18 cellular contexts compared by ENCODE assay signal in the genomic region with DNA sequence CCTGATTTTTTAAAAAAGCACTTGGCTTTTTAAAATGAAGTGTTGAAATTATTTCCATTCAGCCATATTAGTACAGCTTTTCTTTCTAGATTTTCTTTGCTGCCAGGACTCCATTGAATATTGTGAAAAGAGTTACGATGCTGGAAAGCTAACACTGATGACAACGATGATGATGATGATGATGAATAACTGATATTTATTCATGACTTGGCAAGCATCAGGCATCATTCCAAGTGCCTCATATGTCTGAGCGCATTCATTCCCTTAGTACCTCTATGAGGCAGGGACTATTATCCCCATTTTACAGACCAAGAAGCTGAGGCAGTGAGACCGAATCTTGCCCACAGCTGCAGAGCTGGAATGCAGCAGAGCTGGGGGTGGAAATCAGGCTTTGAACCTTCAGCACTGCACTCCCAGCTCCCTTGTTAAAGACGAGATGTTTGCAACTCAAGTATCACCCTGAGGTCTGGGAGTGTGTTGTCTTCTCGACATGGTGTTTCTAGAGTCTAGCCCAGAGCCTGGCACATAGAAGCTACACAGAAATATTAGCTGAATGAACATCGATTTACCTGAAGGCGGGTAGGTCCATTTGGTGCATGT.
"Had no signal": no experiment of that assay in that cellular context is flagged by ENCODE, and none has a peak within 500 bp of the region (broad histone marks: within the 10 kb centered on the region; RNA-seq: fewer than 3 reads in every experiment).

No MANE protein-coding gene starts in this region.

- ATAC-seq: foreskin keratinocyte; left colon; naive thymus-derived CD4-positive, alpha-beta T cell; right cardiac atrium; stimulated activated effector memory CD8-positive, alpha-beta T cell treated with anti-CD3 and anti-CD28 coated beads, Interleukin-12 subunit alpha, Interleukin-12 subunit beta, amount 100 ng/mL, for 72 hours; stimulated activated naive CD8-positive, alpha-beta T cell treated with anti-CD3 and anti-CD28 coated beads, Interleukin-15, Interleukin-2, amounts not matched to agents 100 U/mL and 50 U/mL, for 24 hours had no signal

- H3K36me3 ChIP-seq: esophagus squamous epithelium, neutrophil, suprapubic skin, thyroid gland, upper lobe of left lung had no signal

- H3K27ac Mint-ChIP-seq: naive thymus-derived CD4-positive, alpha-beta T cell; nephron progenitor cell; stimulated activated effector memory CD8-positive, alpha-beta T cell treated with anti-CD3 and anti-CD28 coated beads, Interleukin-12 subunit alpha, Interleukin-12 subunit beta, amount 100 ng/mL, for 72 hours had no signal

- DNase-seq: effector memory CD4-positive, alpha-beta T cell; esophagus squamous epithelium; foreskin keratinocyte; left colon; naive thymus-derived CD4-positive, alpha-beta T cell; nephron progenitor cell; posterior cingulate gyrus; right cardiac atrium; stimulated activated CD4-positive, alpha-beta T cell treated with anti-CD3 and anti-CD28 coated beads, Interleukin-4, amount 100 ng/mL, for 1 hour; stimulated activated CD8-positive, alpha-beta memory T cell treated with anti-CD3 and anti-CD28 coated beads, Interleukin-4, amount 100 ng/mL, for 48 hours; stimulated activated naive CD8-positive, alpha-beta T cell treated with anti-CD3 and anti-CD28 coated beads, Interleukin-15, Interleukin-2, amounts not matched to agents 100 U/mL and 50 U/mL, for 24 hours; thyroid gland; upper lobe of left lung had no signal

- H3K4me3 ChIP-seq: esophagus squamous epithelium, suprapubic skin, thyroid gland, upper lobe of left lung had no signal

- H3K27ac ChIP-seq: epithelial cell of prostate, esophagus squamous epithelium, foreskin keratinocyte, neutrophil, suprapubic skin, thyroid gland, upper lobe of left lung had no signal

- H3K4me3 Mint-ChIP-seq: central memory CD8-positive, alpha-beta T cell; naive thymus-derived CD4-positive, alpha-beta T cell; nephron progenitor cell; stimulated activated effector memory CD8-positive, alpha-beta T cell treated with anti-CD3 and anti-CD28 coated beads, Interleukin-12 subunit alpha, Interleukin-12 subunit beta, amount 100 ng/mL, for 72 hours had no signal

- H3K9me3 ChIP-seq: esophagus squamous epithelium, neutrophil, suprapubic skin, thyroid gland, upper lobe of left lung had no signal

- H3K9me3 Mint-ChIP-seq: nephron progenitor cell had no signal

- H3K4me1 ChIP-seq: esophagus squamous epithelium, foreskin keratinocyte had no signal

- H3K27me3 ChIP-seq: foreskin keratinocyte, neutrophil, suprapubic skin, thyroid gland, upper lobe of left lung had no signal

- H3K36me3 Mint-ChIP-seq: naive thymus-derived CD4-positive, alpha-beta T cell; stimulated activated effector memory CD8-positive, alpha-beta T cell treated with anti-CD3 and anti-CD28 coated beads, Interleukin-12 subunit alpha, Interleukin-12 subunit beta, amount 100 ng/mL, for 72 hours had no signal
